Comparison of ENCODE assay signal across 9 cellular contexts in the genomic region with DNA sequence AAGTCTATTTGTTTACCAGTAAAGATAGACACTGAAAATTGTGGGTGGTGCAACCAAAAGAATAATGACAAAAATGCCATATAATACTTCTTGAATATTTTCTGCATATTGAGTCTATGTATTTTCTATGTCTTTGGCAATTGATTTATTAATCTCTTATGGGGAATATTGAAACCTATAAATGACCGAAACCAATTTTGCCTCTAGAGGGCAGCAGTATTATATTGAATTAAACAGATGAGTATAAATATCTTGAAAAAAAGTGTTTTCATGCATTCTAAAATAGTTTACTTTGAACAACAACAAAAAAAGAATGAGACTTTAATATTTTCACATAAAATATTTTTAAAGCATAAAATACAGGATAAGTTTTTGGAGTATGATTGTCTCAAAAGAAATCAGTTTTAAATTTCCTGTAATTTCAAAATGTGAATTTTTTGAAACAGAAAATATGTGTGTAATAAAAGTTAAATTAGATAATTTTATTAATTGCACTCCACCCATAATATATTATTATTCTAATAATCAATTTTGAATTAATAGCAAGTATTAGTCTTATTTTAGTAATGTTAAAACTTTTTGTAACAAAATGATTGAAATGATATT. TPM values are rescaled to one million over a fixed set of nuclear protein-coding genes. Genes with fewer than 3 reads are reported as not detected.
DNase-seq lines count a peak whose midpoint lies in the region; ATAC-seq and TF ChIP-seq lines count a peak whose summit lies in the region.
"Had no signal": no experiment of that assay in that cellular context is flagged by ENCODE, and none has a peak within 500 bp of the region (broad histone marks: within the 10 kb centered on the region; RNA-seq: fewer than 3 reads in every experiment).

No MANE protein-coding gene starts in this region.

- TF ChIP-seq CTCF in OCI-LY3 (IDR thresholded peaks at IDR 0.05; ENCODE audit: low read depth, low read length) = peak; percentile 73
- peak in 2 of 3 experiments; percentile 28 to 48 for TF ChIP-seq CTCF in esophagus muscularis mucosa (IDR thresholded peaks at IDR 0.05)
- TF ChIP-seq CTCF in testis (IDR thresholded peaks at IDR 0.05) = peak in 2 of 3 experiments; percentile 8 to 51

- no peaks in the 10 kb centered on the region for H3K4me1 Mint-ChIP-seq in activated T-cell treated with anti-CD3 and anti-CD28 coated beads, Interleukin-2, amount 50 U/mL, for 72 hours (ENCODE audit: low read depth)

- no peaks in the 10 kb centered on the region for H3K36me3 Mint-ChIP-seq in activated T-cell treated with anti-CD3 and anti-CD28 coated beads, Interleukin-2, amount 50 U/mL, for 72 hours (ENCODE audit: insufficient read depth in 2 of 2)

- peaks cover 9% of the 10 kb centered on the region; the same call in 1 of the 2 replicates for H3K4me1 ChIP-seq in OCI-LY3 (ENCODE audit: low read length)
- peaks cover 0 to 4% (median 0%) of the 10 kb centered on the region in 4 donors for H3K4me1 ChIP-seq in esophagus muscularis mucosa
- H3K4me1 ChIP-seq in testis = no peaks in the 10 kb centered on the region

- no peaks in the 10 kb centered on the region for H3K36me3 ChIP-seq in OCI-LY3 (replicated peaks; ENCODE audit: low read depth, low read length)
- no peaks in the 10 kb centered on the region for H3K36me3 ChIP-seq in esophagus muscularis mucosa
- H3K36me3 ChIP-seq in testis (ENCODE audit: low read depth, missing control alignments) = no peaks in the 10 kb centered on the region

- no peaks in the 10 kb centered on the region for H3K9me3 Mint-ChIP-seq in activated T-cell treated with anti-CD3 and anti-CD28 coated beads, Interleukin-2, amount 50 U/mL, for 72 hours

- no peak overlapping the region for H3K9ac ChIP-seq in OCI-LY3 (ENCODE audit: low read length)

- ATAC-seq in activated T-cell treated with anti-CD3 and anti-CD28 coated beads, Interleukin-2, amount 50 U/mL, for 72 hours (replicated peaks in 1 of 2) = no peak
- ATAC-seq in left colon (no peak), HG03521 (IDR thresholded peaks at IDR 0.05; ENCODE audit: unreplicated experiment) (no peak)

- H3K27ac Mint-ChIP-seq in activated T-cell treated with anti-CD3 and anti-CD28 coated beads, Interleukin-2, amount 50 U/mL, for 72 hours = no peak overlapping the region

- H4K20me1 ChIP-seq in OCI-LY3 (ENCODE audit: insufficient read depth, low read length) = no peaks in the 10 kb centered on the region

- H3K27me3 Mint-ChIP-seq in activated T-cell treated with anti-CD3 and anti-CD28 coated beads, Interleukin-2, amount 50 U/mL, for 72 hours (ENCODE audit: low read depth) = peaks cover 7% of the 10 kb centered on the region

- H3K27ac ChIP-seq in OCI-LY3 (ENCODE audit: low read length) = no peak overlapping the region
- H3K27ac ChIP-seq in esophagus muscularis mucosa (replicated peaks in 1 of 4) = no peak overlapping the region
- no peak overlapping the region for H3K27ac ChIP-seq in testis

- no peak overlapping the region for H3K4me3 Mint-ChIP-seq in activated T-cell treated with anti-CD3 and anti-CD28 coated beads, Interleukin-2, amount 50 U/mL, for 72 hours

- WGBS in esophagus muscularis mucosa = 31% methylated on average over 1 of the region's 1 CpG
- WGBS in testis, 2 donors = 41 to 47% methylated on average over 1 of the region's 1 CpG

- no peak for TF ChIP-seq EP300 in esophagus muscularis mucosa (IDR thresholded peaks at IDR 0.05)

- TF ChIP-seq POLR2A in esophagus muscularis mucosa (IDR thresholded peaks at IDR 0.05; ENCODE audit: low read depth) = no peak
- no peak for TF ChIP-seq POLR2A in testis (IDR thresholded peaks at IDR 0.05)

- H3K9me3 ChIP-seq in OCI-LY3 (ENCODE audit: insufficient read depth, low read length) = peaks cover 5% of the 10 kb centered on the region; the same call in 1 of the 2 replicates
- H3K9me3 ChIP-seq in esophagus muscularis mucosa = no peaks in the 10 kb centered on the region
- no peaks in the 10 kb centered on the region for H3K9me3 ChIP-seq in testis

- no peak overlapping the region for H3K4me3 ChIP-seq in OCI-LY3 (ENCODE audit: low read length)
- H3K4me3 ChIP-seq in esophagus muscularis mucosa = no peak overlapping the region
- no peak overlapping the region for H3K4me3 ChIP-seq in testis

- H3K27me3 ChIP-seq in OCI-LY3 (ENCODE audit: low read depth, low read length) (no peaks in the 10 kb centered on the region), esophagus muscularis mucosa (no peaks in the 10 kb centered on the region), testis (no peaks in the 10 kb centered on the region)

- H3K4me2 ChIP-seq in OCI-LY3 (ENCODE audit: low read length) = no peak overlapping the region

- no peaks in the 10 kb centered on the region for H3K79me2 ChIP-seq in OCI-LY3 (ENCODE audit: low read length)

- intact Hi-C loops in esophagus muscularis mucosa (cut with DNase I) (loop anchor here (10.0 kb wide), 1 partner anchor 1017 kb away; no protein-coding TSS in a partner anchor), testis (cut with DNase I; ENCODE audit: low total_unique reads) (no loop called here), left colon (cut with DNase I, micrococcal nuclease) (no loop called here)

- peak; percentile 8 to 45 for DNase-seq in NCI-H446 (lab: John Stamatoyannopoulos, UW)
- no peak for DNase-seq in NCI-H446 treated with DMSO at 0.1 percent for 48 hours (lab: John Stamatoyannopoulos, UW)
- DNase-seq in esophagus muscularis mucosa (ENCODE audit: extremely low spot score) = no peak
- no peak for DNase-seq in testis
- DNase-seq in activated T-cell treated with anti-CD3 and anti-CD28 coated beads, Interleukin-2, amount 50 U/mL, for 72 hours = no peak
- no peak for DNase-seq in left colon
- DNase-seq: C1 segment of cervical spinal cord had no signal

- H2AFZ ChIP-seq in OCI-LY3 (ENCODE audit: low read depth, low read length) = no peak overlapping the region

RNA-seq across cellular contexts. Expression of gene CALCRL, which starts 49.9 kb away (rescaled TPM):
- total RNA-seq in esophagus muscularis mucosa (10 to 100 TPM; 12.5 to 45.7 (median 24.7) TPM), testis (1 to 10 TPM; 6.9 to 7.1 TPM), left colon (1 to 10 TPM; 4.1 to 8.3 TPM)
- 6.2 TPM for polyA plus RNA-seq in testis (ENCODE audit: insufficient read depth, low read depth, low replicate concordance)
- 1 to 10 TPM; 2.1 to 3.0 TPM for total RNA-seq in activated T-cell treated with anti-CD3 and anti-CD28 coated beads, Interleukin-2, amount 50 U/mL, for 72 hours

RNA-seq across cellular contexts. Expression of gene TFPI, which starts 56.3 kb away (rescaled TPM):
- total RNA-seq in esophagus muscularis mucosa (10 to 100 TPM; 57.3 to 93.1 (median 68.2) TPM), testis (10 to 100 TPM; 10.5 TPM), left colon (10 to 100 TPM; 19.2 to 23.2 TPM)
- polyA plus RNA-seq in testis (ENCODE audit: insufficient read depth, low read depth, low replicate concordance) = 13.5 TPM
- total RNA-seq in activated T-cell treated with anti-CD3 and anti-CD28 coated beads, Interleukin-2, amount 50 U/mL, for 72 hours = under 1 TPM; 0.05 to 0.19 TPM

Comparison
In these comparisons a context has a peak if more than half of its experiments do, and no peak if none do; other contexts are left out.
1. DNase-seq: peak in NCI-H446 (2 of 2); none in NCI-H446 treated with DMSO at 0.1 percent for 48 hours (single experiment), esophagus muscularis mucosa (single experiment), testis (single experiment), activated T-cell treated with anti-CD3 and anti-CD28 coated beads, Interleukin-2, amount 50 U/mL, for 72 hours (0 of 2) and left colon (0 of 2).
2. RNA of gene TFPI, which starts 56.3 kb away (total RNA-seq): 57.3 to 93.1 TPM in esophagus muscularis mucosa, 19.2 to 23.2 TPM in left colon and 10.5 TPM in testis; 0.05 to 0.19 TPM in activated T-cell treated with anti-CD3 and anti-CD28 coated beads, Interleukin-2, amount 50 U/mL, for 72 hours; every median in the first group is over 4 times any median in the second.
3. Peak in every context shown above with its lines, with median percentiles within 50 percentile points of each other: CTCF ChIP-seq.